ENCODE assay signal across 25 cellular contexts in the genomic region with DNA sequence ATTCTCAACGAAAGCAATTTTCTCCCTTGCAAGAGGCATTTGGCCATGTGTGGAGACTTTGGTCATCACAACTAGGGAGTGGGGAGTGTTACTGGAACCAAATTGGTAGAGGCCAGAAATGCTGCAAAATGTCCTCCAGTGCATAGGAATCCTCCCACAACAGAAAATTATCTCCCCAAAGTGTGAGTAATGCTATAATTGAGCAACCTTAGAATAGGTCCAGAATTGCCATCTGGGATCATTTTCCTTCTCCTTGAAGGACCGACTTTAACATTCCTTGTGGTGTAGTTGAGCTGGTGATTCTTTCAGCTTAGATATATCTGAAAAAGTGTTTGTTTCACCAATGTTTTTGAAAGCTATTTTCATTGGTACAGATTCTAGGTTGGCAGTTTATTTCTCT.
DNase-seq lines count a peak whose midpoint lies in the region; ATAC-seq and TF ChIP-seq lines count a peak whose summit lies in the region.
"Had no signal": no experiment of that assay in that cellular context is flagged by ENCODE, and none has a peak within 500 bp of the region (broad histone marks: within the 10 kb centered on the region; RNA-seq: fewer than 3 reads in every experiment).

No MANE protein-coding gene starts in this region.

- H3K4me3 ChIP-seq in fibroblast of pulmonary artery (replicated peaks; ENCODE audit: low read depth, low read length) = no peak overlapping the region
- H3K4me3 ChIP-seq in smooth muscle cell = no peak overlapping the region
- H3K4me3 ChIP-seq: dorsolateral prefrontal cortex, MG63, mucosa of descending colon, tibial nerve had no signal

- no peaks in the 10 kb centered on the region for H3K27me3 ChIP-seq in smooth muscle cell (ENCODE audit: low read depth)
- H3K27me3 ChIP-seq: MG63, tibial nerve had no signal

- TF ChIP-seq CTCF in fibroblast of pulmonary artery (IDR thresholded peaks at IDR 0.05; ENCODE audit: low read length, missing control alignments) = no peak
- TF ChIP-seq CTCF in smooth muscle cell (IDR thresholded peaks at IDR 0.05; ENCODE audit: borderline replicate concordance, insufficient read depth, poor library complexity, severe bottlenecking) = no peak

- WGBS in smooth muscle cell (ENCODE audit: low lambda C conversion rate) = 55% methylated on average over 2 of the region's 2 CpGs

- no peaks in the 10 kb centered on the region for H4K20me1 ChIP-seq in smooth muscle cell (ENCODE audit: low read depth)

- H3K79me2 ChIP-seq in smooth muscle cell (ENCODE audit: low read depth) = no peaks in the 10 kb centered on the region

- no peaks in the 10 kb centered on the region for H3K9me3 Mint-ChIP-seq in stimulated activated naive B cell treated with anti-CD40 and anti-IgM and Interleukin-4, amounts not matched to agents 10 μg/mL and 1 μg/mL and 100 μg/mL, for 72 hours
- H3K9me3 Mint-ChIP-seq: activated naive CD8-positive, alpha-beta T cell treated with anti-CD3 and anti-CD28 coated beads, Interleukin-2, amount 10 ng/mL, durations not matched to agents 7 days and 5 days; activated T-helper 17 cell treated with anti-CD3 and anti-CD28 coated beads, Interleukin-2, amount 50 U/mL, for 72 hours; IgD-negative memory B cell; stimulated activated naive CD8-positive, alpha-beta T cell treated with anti-CD3 and anti-CD28 coated beads, Interleukin-15, Interleukin-2, amounts not matched to agents 100 ng/mL and 50 ng/mL, for 24 hours had no signal

- no peak for ATAC-seq in HG03469 (IDR thresholded peaks at IDR 0.05; ENCODE audit: unreplicated experiment)
- no peak for ATAC-seq in stimulated activated naive B cell treated with anti-CD40 and anti-IgM and Interleukin-4, amounts not matched to agents 10 μg/mL and 1 μg/mL and 100 μg/mL, for 72 hours (replicated peaks)
- no peak for ATAC-seq in GM21360 (IDR thresholded peaks at IDR 0.05; ENCODE audit: unreplicated experiment)
- ATAC-seq: activated T-helper 17 cell treated with anti-CD3 and anti-CD28 coated beads, Interleukin-2, amount 50 U/mL, for 72 hours; left lobe of liver; mucosa of descending colon had no signal

- H3K36me3 ChIP-seq in smooth muscle cell (ENCODE audit: low read depth) = no peaks in the 10 kb centered on the region
- H3K36me3 ChIP-seq: MG63, tibial nerve had no signal

- no peaks in the 10 kb centered on the region for H3K36me3 Mint-ChIP-seq in stimulated activated naive B cell treated with anti-CD40 and anti-IgM and Interleukin-4, amounts not matched to agents 10 μg/mL and 1 μg/mL and 100 μg/mL, for 72 hours
- H3K36me3 Mint-ChIP-seq: activated naive CD8-positive, alpha-beta T cell treated with anti-CD3 and anti-CD28 coated beads, Interleukin-2, amount 10 ng/mL, durations not matched to agents 7 days and 5 days; IgD-negative memory B cell had no signal

- DNase-seq in EL = peak; percentile 26
- DNase-seq in amniotic epithelial cell (ENCODE audit: low read depth) = peak; percentile 83
- peak; percentile 77 for DNase-seq in fibroblast of pulmonary artery (ENCODE audit: low read depth)
- DNase-seq in smooth muscle cell (lab: John Stamatoyannopoulos, UW; ENCODE audit: unreplicated experiment) = no peak
- DNase-seq in stimulated activated naive B cell treated with anti-CD40 and anti-IgM and Interleukin-4, amounts not matched to agents 10 μg/mL and 1 μg/mL and 100 μg/mL, for 72 hours = no peak
- DNase-seq: activated CD4-positive, alpha-beta T cell treated with anti-CD3 and anti-CD28 coated beads for 48 hours; activated naive CD8-positive, alpha-beta T cell treated with anti-CD3 and anti-CD28 coated beads, Interleukin-2, amount 10 ng/mL, durations not matched to agents 7 days and 5 days; C1 segment of cervical spinal cord; caudate nucleus; dorsolateral prefrontal cortex; MG63; mucosa of descending colon; NCI-H146; NCI-H2171 treated with DMSO at 0.1 percent for 48 hours; NCI-H69; posterior cingulate gyrus; SHP77; T-helper 1 cell had no signal

- peaks cover 6% of the 10 kb centered on the region for H3F3A ChIP-seq in smooth muscle cell (ENCODE audit: low read depth)

- H3K9ac ChIP-seq in smooth muscle cell (ENCODE audit: low read depth) = no peak overlapping the region

- H2AFZ ChIP-seq in smooth muscle cell (ENCODE audit: low read depth) = peak overlapping the region; percentile 17

- H3K4me1 ChIP-seq in smooth muscle cell (ENCODE audit: low read depth) = peaks cover 3% of the 10 kb centered on the region
- H3K4me1 ChIP-seq: tibial nerve had no signal

- peak overlapping the region; percentile 50 for H3K27ac ChIP-seq in smooth muscle cell (ENCODE audit: low read depth)
- H3K27ac ChIP-seq: dorsolateral prefrontal cortex, tibial nerve had no signal

- H3K4me2 ChIP-seq in smooth muscle cell = peak overlapping the region; percentile 12

- no peak overlapping the region for H3K4me3 Mint-ChIP-seq in stimulated activated naive B cell treated with anti-CD40 and anti-IgM and Interleukin-4, amounts not matched to agents 10 μg/mL and 1 μg/mL and 100 μg/mL, for 72 hours
- H3K4me3 Mint-ChIP-seq: activated naive CD8-positive, alpha-beta T cell treated with anti-CD3 and anti-CD28 coated beads, Interleukin-2, amount 10 ng/mL, durations not matched to agents 7 days and 5 days; activated T-helper 17 cell treated with anti-CD3 and anti-CD28 coated beads, Interleukin-2, amount 50 U/mL, for 72 hours; IgD-negative memory B cell; stimulated activated naive CD8-positive, alpha-beta T cell treated with anti-CD3 and anti-CD28 coated beads, Interleukin-15, Interleukin-2, amounts not matched to agents 100 ng/mL and 50 ng/mL, for 24 hours had no signal

- no peaks in the 10 kb centered on the region for H3K4me1 Mint-ChIP-seq in stimulated activated naive B cell treated with anti-CD40 and anti-IgM and Interleukin-4, amounts not matched to agents 10 μg/mL and 1 μg/mL and 100 μg/mL, for 72 hours
- H3K4me1 Mint-ChIP-seq: activated naive CD8-positive, alpha-beta T cell treated with anti-CD3 and anti-CD28 coated beads, Interleukin-2, amount 10 ng/mL, durations not matched to agents 7 days and 5 days; activated T-helper 17 cell treated with anti-CD3 and anti-CD28 coated beads, Interleukin-2, amount 50 U/mL, for 72 hours; IgD-negative memory B cell had no signal

- no peaks in the 10 kb centered on the region for H3K9me3 ChIP-seq in smooth muscle cell (replicated peaks; ENCODE audit: low read depth)
- H3K9me3 ChIP-seq: MG63, mucosa of descending colon, tibial nerve had no signal

- H3K27me3 Mint-ChIP-seq in stimulated activated naive B cell treated with anti-CD40 and anti-IgM and Interleukin-4, amounts not matched to agents 10 μg/mL and 1 μg/mL and 100 μg/mL, for 72 hours = peaks cover 3 to 4% of the 10 kb centered on the region in 2 donors

- no peak overlapping the region for H3K27ac Mint-ChIP-seq in stimulated activated naive B cell treated with anti-CD40 and anti-IgM and Interleukin-4, amounts not matched to agents 10 μg/mL and 1 μg/mL and 100 μg/mL, for 72 hours
- H3K27ac Mint-ChIP-seq: activated naive CD8-positive, alpha-beta T cell treated with anti-CD3 and anti-CD28 coated beads, Interleukin-2, amount 10 ng/mL, durations not matched to agents 7 days and 5 days; activated T-helper 17 cell treated with anti-CD3 and anti-CD28 coated beads, Interleukin-2, amount 50 U/mL, for 72 hours; IgD-negative memory B cell; stimulated activated naive CD8-positive, alpha-beta T cell treated with anti-CD3 and anti-CD28 coated beads, Interleukin-15, Interleukin-2, amounts not matched to agents 100 ng/mL and 50 ng/mL, for 24 hours had no signal

Comparison
In these comparisons a context has a peak if more than half of its experiments do, and no peak if none do; other contexts are left out.
1. DNase-seq: peak in EL (single experiment), amniotic epithelial cell (single experiment) and fibroblast of pulmonary artery (single experiment); none in smooth muscle cell (single experiment) and stimulated activated naive B cell treated with anti-CD40 and anti-IgM and Interleukin-4, amounts not matched to agents 10 μg/mL and 1 μg/mL and 100 μg/mL, for 72 hours (single experiment).